ENCODE assay signal across 2 cellular contexts in genomic region chr14:29822430-29822709, GRCh38.
TF ChIP-seq lines count a peak whose summit lies in the region.

No MANE protein-coding gene starts in this region.

TF ChIP-seq in neural cell, 6 proteins besides CTCF, POLR2A, EP300 and RAD21 (continued from another document):
- TF ChIP-seq REST (IDR thresholded peaks at IDR 0.05; ENCODE audit: borderline replicate concordance) (no peak), TAF1 (IDR thresholded peaks at IDR 0.05; ENCODE audit: low read depth) (no peak), MXI1 (conservative IDR thresholded peaks at IDR 0.05; ENCODE audit: poor library complexity, severe bottlenecking) (no peak)
TF ChIP-seq in neural cell: peak in this region for 0.

TF ChIP-seq in SK-N-SH treated with all-trans-retinoic acid at 6 μM for 48 hours, 23 proteins besides CTCF, POLR2A, EP300 and RAD21 (continued from another document):
- no peak for TF ChIP-seq ZC3H10 (CRISPR knock-in tag; IDR thresholded peaks at IDR 0.05)
TF ChIP-seq in SK-N-SH treated with all-trans-retinoic acid at 6 μM for 48 hours: peak in this region for 0.
